In genomic region chr6:16769131-16769985, GRCh38 we compare ENCODE assay signal across 8 cellular contexts. TPM values are rescaled to one million over a fixed set of nuclear protein-coding genes. Genes with fewer than 3 reads are reported as not detected.
DNase-seq lines count a peak whose midpoint lies in the region; ATAC-seq and TF ChIP-seq lines count a peak whose summit lies in the region.

No MANE protein-coding gene starts in this region.

- intact Hi-C loops in dorsolateral prefrontal cortex (cut with DNase I) (loop anchor here (5.0 kb wide), 2 partner anchors 198 to 323 kb away; no protein-coding TSS in a partner anchor), upper lobe of right lung (cut with DNase I) (loop anchor here (10.0 kb wide), 1 partner anchor 435 kb away; no protein-coding TSS in a partner anchor)

- H3K9me3 ChIP-seq in KOPT-K1 (ENCODE audit: insufficient read depth, low read length, poor library complexity, severe bottlenecking): no peaks in the 10 kb centered on the region
- H3K9me3 ChIP-seq in neutrophil: no peaks in the 10 kb centered on the region
- H3K9me3 ChIP-seq in upper lobe of right lung: no peaks in the 10 kb centered on the region

- H3K4me1 ChIP-seq in neutrophil (ENCODE audit: control insufficient read depth in 1 of 2, insufficient read depth in 1 of 2, low read depth in 1 of 2, low read length in 1 of 2) (peaks cover 28 to 31% of the 10 kb centered on the region in 2 experiments), upper lobe of right lung (peaks cover 32% of the 10 kb centered on the region)

- H3K27me3 ChIP-seq in dorsolateral prefrontal cortex (no peaks in the 10 kb centered on the region), neutrophil (no peaks in the 10 kb centered on the region), upper lobe of right lung (no peaks in the 10 kb centered on the region)

- H3K27ac ChIP-seq in KOPT-K1 (ENCODE audit: low read depth, low read length, poor library complexity, severe bottlenecking) (peak overlapping the region; percentile 20), dorsolateral prefrontal cortex (peak overlapping the region in 43 of 59 donors; percentile 2 to 69 (median 29)), neutrophil (peak overlapping the region; percentile 66), upper lobe of right lung (peak overlapping the region; percentile 52)

- H3K36me3 ChIP-seq in KOPT-K1 (ENCODE audit: insufficient read depth, low read length) (no peaks in the 10 kb centered on the region), neutrophil (no peaks in the 10 kb centered on the region), upper lobe of right lung (no peaks in the 10 kb centered on the region)

- peak; percentile 88 for ATAC-seq in upper lobe of right lung

- TF ChIP-seq CTCF in dorsolateral prefrontal cortex (IDR thresholded peaks at IDR 0.05 in 54 of 56, conservative IDR thresholded peaks at IDR 0.05 in 2 of 56; ENCODE audit: low read depth in 1 of 56, partially characterized antibody in 56 of 56): peak in 1 of 56 donors; percentile 7
- TF ChIP-seq CTCF in neutrophil (IDR thresholded peaks at IDR 0.05): no peak
- TF ChIP-seq CTCF in upper lobe of right lung (IDR thresholded peaks at IDR 0.05): no peak

- DNase-seq in GDM1 (lab: John Stamatoyannopoulos, UW) (peak; percentile 62), dorsolateral prefrontal cortex (no peak), upper lobe of right lung (no peak), NCI-H2196 (lab: John Stamatoyannopoulos, UW; ENCODE audit: unreplicated experiment) (no peak), NCI-H146 (lab: John Stamatoyannopoulos, UW) (no peak)
- DNase-seq in activated CD4-positive, alpha-beta T cell treated with anti-CD3 and anti-CD28 coated beads for 24 hours (ENCODE audit: low read depth in 2 of 2): peak; percentile 20 to 59

- no peak overlapping the region for H3K4me3 ChIP-seq in dorsolateral prefrontal cortex
- peak overlapping the region; percentile 13 to 18 for H3K4me3 ChIP-seq in neutrophil (ENCODE audit: low read depth in 1 of 2, low read length in 1 of 2)
- no peak overlapping the region for H3K4me3 ChIP-seq in upper lobe of right lung

RNA-seq across cellular contexts. Expression of gene ATXN1, which starts 8.1 kb away (rescaled TPM):
- total RNA-seq in dorsolateral prefrontal cortex: 100 to 1,000 TPM; 131 to 255 (median 189) TPM
- total RNA-seq in upper lobe of right lung: 71.2 TPM

Comparison
In these comparisons a context has a peak if more than half of its experiments do, and no peak if none do; other contexts are left out.
1. DNase-seq: peak in GDM1 (single experiment) and activated CD4-positive, alpha-beta T cell treated with anti-CD3 and anti-CD28 coated beads for 24 hours (2 of 2); none in dorsolateral prefrontal cortex (0 of 10), upper lobe of right lung (single experiment), NCI-H2196 (single experiment) and NCI-H146 (single experiment).
2. H3K4me3 ChIP-seq: peak in neutrophil (2 of 2); none in dorsolateral prefrontal cortex (0 of 59) and upper lobe of right lung (single experiment).
3. Peak in every context shown above with its lines, with median percentiles within 50 percentile points of each other: H3K27ac ChIP-seq.